5 cellular contexts compared by ENCODE assay signal in the genomic region with DNA sequence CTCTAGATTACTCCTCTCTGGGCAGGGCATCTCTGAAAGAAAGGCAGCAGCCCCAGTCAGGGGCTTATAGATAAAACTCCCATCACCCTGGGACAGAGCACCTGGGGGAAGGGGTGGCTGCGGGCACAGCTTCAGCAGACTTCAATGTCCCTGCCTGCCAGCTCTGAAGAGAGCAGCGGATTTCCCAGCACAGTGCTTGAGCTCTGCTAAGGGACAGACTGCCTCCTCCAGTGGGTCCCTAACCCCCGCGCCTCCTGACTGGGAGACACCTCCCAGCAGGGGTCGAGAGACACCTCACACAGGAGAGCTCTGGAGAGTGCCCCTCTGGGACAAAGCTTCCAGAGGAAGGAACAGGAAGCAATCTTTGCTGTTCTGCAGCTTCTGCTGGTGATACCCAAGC. TPM values are rescaled to one million over a fixed set of nuclear protein-coding genes. Genes with fewer than 3 reads are reported as not detected.
"Had no signal": no experiment of that assay in that cellular context is flagged by ENCODE, and none has a peak within 500 bp of the region (broad histone marks: within the 10 kb centered on the region; RNA-seq: fewer than 3 reads in every experiment).

No MANE protein-coding gene starts in this region.

RNA-seq across cellular contexts. Expression of gene CCDC181, which starts 18.9 kb away (rescaled TPM):
- total RNA-seq: activated naive CD8-positive, alpha-beta T cell treated with anti-CD3 and anti-CD28 coated beads, Interleukin-2, amount 10 ng/mL, durations not matched to agents 7 days and 5 days; activated T-cell treated with anti-CD3 and anti-CD28 coated beads, Interleukin-2, amount 50 U/mL, for 72 hours; activated T-helper 1 cell treated with anti-CD3 and anti-CD28 coated beads, Interleukin-12 subunit alpha, Interleukin-12 subunit beta, Interleukin-2, Interleukin-4 antibody, amounts not matched to agents 30 ng/mL and 10 ng/mL and 1 ng/mL, durations not matched to agents 14 hours and 24 hours and 36 hours; activated T-helper 17 cell treated with anti-CD3 and anti-CD28 coated beads, Interleukin-2, amount 50 U/mL, for 72 hours; ascending aorta had no signal
